ENCODE assay signal across 12 cellular contexts in the genomic region with DNA sequence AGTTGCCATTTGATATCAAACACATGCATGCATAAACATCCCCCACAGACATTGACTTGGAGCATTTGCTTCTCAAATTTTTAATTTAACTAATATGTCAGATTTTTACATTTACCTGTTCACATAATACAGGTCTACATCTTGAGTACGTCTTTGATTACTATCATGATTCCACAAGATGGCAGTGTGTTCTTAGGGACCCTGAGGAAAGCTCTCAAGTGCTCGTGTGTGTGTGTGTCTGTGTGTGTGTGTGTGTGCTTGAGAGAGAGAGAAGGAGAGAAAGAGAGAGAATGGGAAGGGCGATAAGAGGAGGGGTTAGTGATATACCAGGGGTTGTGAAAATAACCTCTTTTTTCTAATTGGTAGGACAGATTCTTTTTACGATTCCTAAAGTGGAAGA.
DNase-seq lines count a peak whose midpoint lies in the region; ATAC-seq and TF ChIP-seq lines count a peak whose summit lies in the region.
"Had no signal": no experiment of that assay in that cellular context is flagged by ENCODE, and none has a peak within 500 bp of the region (broad histone marks: within the 10 kb centered on the region; RNA-seq: fewer than 3 reads in every experiment).

No MANE protein-coding gene starts in this region.

- H2AFZ ChIP-seq in GM23338, result no peak overlapping the region

- H3K4me2 ChIP-seq in GM23338, result no peak overlapping the region

- H3K27me3 ChIP-seq in CD4-positive, alpha-beta T cell (ENCODE audit: control insufficient read depth, insufficient read depth, low read length), result peaks cover 8% of the 10 kb centered on the region
- H3K27me3 ChIP-seq in GM23338 (ENCODE audit: insufficient read depth) (no peaks in the 10 kb centered on the region), RWPE2 (ENCODE audit: insufficient read depth, poor library complexity, severe bottlenecking) (peaks cover 74% of the 10 kb centered on the region)
- H3K27me3 ChIP-seq: Peyer's patch had no signal

- H3K79me2 ChIP-seq in GM23338 (replicated peaks; ENCODE audit: insufficient read depth), result no peaks in the 10 kb centered on the region

- intact Hi-C loops in CD4-positive, alpha-beta T cell (cut with DNase I, micrococcal nuclease), result no loop called here

- POLR2A ChIA-PET in CD4-positive, alpha-beta T cell (lab: Charles Lee), result interaction anchor here (0.6 to 1.6 kb wide), 3 partner anchors 11 to 729 kb away, joined by 4 read pairs; no protein-coding TSS in a partner anchor

- H3K27ac ChIP-seq in CD4-positive, alpha-beta T cell (ENCODE audit: low read depth, low read length), result no peak overlapping the region
- no peak overlapping the region for H3K27ac ChIP-seq in GM23338 (ENCODE audit: low read depth)
- H3K27ac ChIP-seq in RWPE2 (ENCODE audit: poor library complexity, severe bottlenecking), result no peak overlapping the region
- H3K27ac ChIP-seq: neutrophil, Peyer's patch had no signal

- H3K4me1 ChIP-seq in GM23338 (ENCODE audit: insufficient read depth) (no peaks in the 10 kb centered on the region), RWPE2 (ENCODE audit: insufficient read depth, poor library complexity, severe bottlenecking) (no peaks in the 10 kb centered on the region)
- H3K4me1 ChIP-seq: Peyer's patch had no signal

- ATAC-seq in CD4-positive, alpha-beta T cell (ENCODE audit: poor library complexity), result peak; percentile 83
- peak; percentile 78 for ATAC-seq in GM23338
- no peak for ATAC-seq in RWPE2 (ENCODE audit: low read depth)
- no peak for ATAC-seq in central memory CD8-positive, alpha-beta T cell (replicated peaks; ENCODE audit: extremely low read depth, poor library complexity, severe bottlenecking)
- ATAC-seq in GM18498 (IDR thresholded peaks at IDR 0.05; ENCODE audit: unreplicated experiment), result no peak
- ATAC-seq in SK-N-SH treated with all-trans-retinoic acid at 6 μM for 48 hours, result no peak
- no peak for ATAC-seq in HG03135 (IDR thresholded peaks at IDR 0.05; ENCODE audit: unreplicated experiment)

- peaks cover 1% of the 10 kb centered on the region for H3K9me3 ChIP-seq in CD4-positive, alpha-beta T cell (ENCODE audit: control insufficient read depth, low read length)
- H3K9me3 ChIP-seq in RWPE2 (ENCODE audit: severe bottlenecking), result no peaks in the 10 kb centered on the region
- H3K9me3 ChIP-seq: neutrophil, Peyer's patch had no signal

- H3K36me3 ChIP-seq in GM23338 (ENCODE audit: insufficient read depth) (no peaks in the 10 kb centered on the region), RWPE2 (ENCODE audit: low read depth) (no peaks in the 10 kb centered on the region)
- H3K36me3 ChIP-seq: neutrophil, Peyer's patch had no signal

- H3K27ac Mint-ChIP-seq in CD4-positive, alpha-beta T cell, result peak overlapping the region; percentile 60
- H3K27ac Mint-ChIP-seq in GM23338, result no peak overlapping the region
- H3K27ac Mint-ChIP-seq in central memory CD8-positive, alpha-beta T cell (ENCODE audit: low read depth), result peak overlapping the region; percentile 61

- H3K9me3 Mint-ChIP-seq in CD4-positive, alpha-beta T cell, result no peaks in the 10 kb centered on the region
- H3K9me3 Mint-ChIP-seq in GM23338, result no peaks in the 10 kb centered on the region
- no peaks in the 10 kb centered on the region for H3K9me3 Mint-ChIP-seq in central memory CD8-positive, alpha-beta T cell

- H3K4me3 ChIP-seq in GM23338 (no peak overlapping the region), RWPE2 (ENCODE audit: severe bottlenecking) (no peak overlapping the region)
- H3K4me3 ChIP-seq: lung, Peyer's patch had no signal

- no peaks in the 10 kb centered on the region for H3F3A ChIP-seq in GM23338 (replicated peaks; ENCODE audit: low read depth)

- peaks cover 6% of the 10 kb centered on the region for H3K4me1 Mint-ChIP-seq in CD4-positive, alpha-beta T cell (ENCODE audit: low read depth)
- H3K4me1 Mint-ChIP-seq in GM23338, result no peaks in the 10 kb centered on the region; the same call in 2 of the 3 replicates
- peaks cover 6% of the 10 kb centered on the region for H3K4me1 Mint-ChIP-seq in central memory CD8-positive, alpha-beta T cell

- peak; percentile 22 for TF ChIP-seq CTCF in CD4-positive, alpha-beta T cell (IDR thresholded peaks at IDR 0.05)
- TF ChIP-seq CTCF in GM23338 (conservative IDR thresholded peaks at IDR 0.05; ENCODE audit: low read depth in 2 of 2) (peak; percentile 57 to 59), RWPE2 (IDR thresholded peaks at IDR 0.05; ENCODE audit: poor library complexity, severe bottlenecking) (peak; percentile 34)

- no peak for DNase-seq in CD4-positive, alpha-beta T cell
- DNase-seq in GM23338 (ENCODE audit: low spot score) (peak; percentile 73), RWPE2 (ENCODE audit: low spot score) (no peak)
- DNase-seq in central memory CD8-positive, alpha-beta T cell (ENCODE audit: low spot score in 2 of 2), result no peak
- DNase-seq in NK-92 treated with Interleukin-12 subunit alpha and Interleukin-12 subunit beta, amount 100 ng/mL, for 24 hours (lab: John Stamatoyannopoulos, UW), result no peak
- DNase-seq: Peyer's patch, T-helper 9 cell had no signal

- H3K4me3 Mint-ChIP-seq in CD4-positive, alpha-beta T cell, result peak overlapping the region; percentile 55
- H3K4me3 Mint-ChIP-seq in GM23338, result no peak overlapping the region
- H3K4me3 Mint-ChIP-seq in central memory CD8-positive, alpha-beta T cell, result peak overlapping the region; percentile 12

- H3K36me3 Mint-ChIP-seq in CD4-positive, alpha-beta T cell (ENCODE audit: low read depth), result no peaks in the 10 kb centered on the region
- H3K36me3 Mint-ChIP-seq in GM23338 (ENCODE audit: low read depth), result no peaks in the 10 kb centered on the region
- H3K36me3 Mint-ChIP-seq in central memory CD8-positive, alpha-beta T cell (ENCODE audit: insufficient read depth), result peaks cover 4% of the 10 kb centered on the region

- no peaks in the 10 kb centered on the region for H4K20me1 ChIP-seq in GM23338 (replicated peaks; ENCODE audit: insufficient read depth)

- H3K9me2 ChIP-seq in GM23338 (ENCODE audit: insufficient read depth), result no peaks in the 10 kb centered on the region

- CTCF ChIA-PET in CD4-positive, alpha-beta T cell (lab: Charles Lee), result interaction anchor here (0.6 to 2.2 kb wide), 6 partner anchors 10 to 813 kb away, joined by 3 to 6 read pairs (median 4); no protein-coding TSS in a partner anchor

- peaks cover 20% of the 10 kb centered on the region for H3K27me3 Mint-ChIP-seq in CD4-positive, alpha-beta T cell
- no peaks in the 10 kb centered on the region for H3K27me3 Mint-ChIP-seq in GM23338 (ENCODE audit: insufficient read depth, low read depth, poor library complexity)
- peaks cover 43% of the 10 kb centered on the region for H3K27me3 Mint-ChIP-seq in central memory CD8-positive, alpha-beta T cell

TF ChIP-seq in GM23338, 12 proteins besides CTCF, POLR2A, EP300 and RAD21 (continues in another document):
- TF ChIP-seq ZNF331 (CRISPR knock-in tag; IDR thresholded peaks at IDR 0.05; ENCODE audit: low read depth), result no peak
- no peak for TF ChIP-seq EZH2 (IDR thresholded peaks at IDR 0.05; ENCODE audit: low read depth, unreplicated experiment)
- TF ChIP-seq, protein P1, sequence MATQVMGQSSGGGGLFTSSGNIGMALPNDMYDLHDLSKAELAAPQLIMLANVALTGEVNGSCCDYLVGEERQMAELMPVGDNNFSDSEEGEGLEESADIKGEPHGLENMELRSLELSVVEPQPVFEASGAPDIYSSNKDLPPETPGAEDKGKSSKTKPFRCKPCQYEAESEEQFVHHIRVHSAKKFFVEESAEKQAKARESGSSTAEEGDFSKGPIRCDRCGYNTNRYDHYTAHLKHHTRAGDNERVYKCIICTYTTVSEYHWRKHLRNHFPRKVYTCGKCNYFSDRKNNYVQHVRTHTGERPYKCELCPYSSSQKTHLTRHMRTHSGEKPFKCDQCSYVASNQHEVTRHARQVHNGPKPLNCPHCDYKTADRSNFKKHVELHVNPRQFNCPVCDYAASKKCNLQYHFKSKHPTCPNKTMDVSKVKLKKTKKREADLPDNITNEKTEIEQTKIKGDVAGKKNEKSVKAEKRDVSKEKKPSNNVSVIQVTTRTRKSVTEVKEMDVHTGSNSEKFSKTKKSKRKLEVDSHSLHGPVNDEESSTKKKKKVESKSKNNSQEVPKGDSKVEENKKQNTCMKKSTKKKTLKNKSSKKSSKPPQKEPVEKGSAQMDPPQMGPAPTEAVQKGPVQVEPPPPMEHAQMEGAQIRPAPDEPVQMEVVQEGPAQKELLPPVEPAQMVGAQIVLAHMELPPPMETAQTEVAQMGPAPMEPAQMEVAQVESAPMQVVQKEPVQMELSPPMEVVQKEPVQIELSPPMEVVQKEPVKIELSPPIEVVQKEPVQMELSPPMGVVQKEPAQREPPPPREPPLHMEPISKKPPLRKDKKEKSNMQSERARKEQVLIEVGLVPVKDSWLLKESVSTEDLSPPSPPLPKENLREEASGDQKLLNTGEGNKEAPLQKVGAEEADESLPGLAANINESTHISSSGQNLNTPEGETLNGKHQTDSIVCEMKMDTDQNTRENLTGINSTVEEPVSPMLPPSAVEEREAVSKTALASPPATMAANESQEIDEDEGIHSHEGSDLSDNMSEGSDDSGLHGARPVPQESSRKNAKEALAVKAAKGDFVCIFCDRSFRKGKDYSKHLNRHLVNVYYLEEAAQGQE (IDR thresholded peaks at IDR 0.05; ENCODE audit: unreplicated experiment), result no peak

TF ChIP-seq in SK-N-SH treated with all-trans-retinoic acid at 6 μM for 48 hours, 23 proteins besides CTCF, POLR2A, EP300 and RAD21 (continues in another document):
- no peak for TF ChIP-seq BACH2 (CRISPR knock-in tag; IDR thresholded peaks at IDR 0.05; ENCODE audit: borderline replicate concordance)
- TF ChIP-seq, protein P2, sequence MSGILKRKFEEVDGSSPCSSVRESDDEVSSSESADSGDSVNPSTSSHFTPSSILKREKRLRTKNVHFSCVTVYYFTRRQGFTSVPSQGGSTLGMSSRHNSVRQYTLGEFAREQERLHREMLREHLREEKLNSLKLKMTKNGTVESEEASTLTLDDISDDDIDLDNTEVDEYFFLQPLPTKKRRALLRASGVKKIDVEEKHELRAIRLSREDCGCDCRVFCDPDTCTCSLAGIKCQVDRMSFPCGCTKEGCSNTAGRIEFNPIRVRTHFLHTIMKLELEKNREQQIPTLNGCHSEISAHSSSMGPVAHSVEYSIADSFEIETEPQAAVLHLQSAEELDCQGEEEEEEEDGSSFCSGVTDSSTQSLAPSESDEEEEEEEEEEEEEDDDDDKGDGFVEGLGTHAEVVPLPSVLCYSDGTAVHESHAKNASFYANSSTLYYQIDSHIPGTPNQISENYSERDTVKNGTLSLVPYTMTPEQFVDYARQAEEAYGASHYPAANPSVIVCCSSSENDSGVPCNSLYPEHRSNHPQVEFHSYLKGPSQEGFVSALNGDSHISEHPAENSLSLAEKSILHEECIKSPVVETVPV (CRISPR knock-in tag; IDR thresholded peaks at IDR 0.05), result no peak
- no peak for TF ChIP-seq GLIS3 (CRISPR knock-in tag; IDR thresholded peaks at IDR 0.05)
- no peak for TF ChIP-seq OSR1 (CRISPR knock-in tag; IDR thresholded peaks at IDR 0.05)

Comparison
In these comparisons a context has a peak if more than half of its experiments do, and no peak if none do; other contexts are left out.
1. ATAC-seq: peak in CD4-positive, alpha-beta T cell (single experiment) and GM23338 (single experiment); none in RWPE2 (single experiment), central memory CD8-positive, alpha-beta T cell (single experiment), GM18498 (single experiment), SK-N-SH treated with all-trans-retinoic acid at 6 μM for 48 hours (single experiment) and HG03135 (single experiment).
2. Peak in every context shown above with its lines, with median percentiles within 50 percentile points of each other: CTCF ChIP-seq.